ENCODE assay signal across 2 cellular contexts in the genomic region with DNA sequence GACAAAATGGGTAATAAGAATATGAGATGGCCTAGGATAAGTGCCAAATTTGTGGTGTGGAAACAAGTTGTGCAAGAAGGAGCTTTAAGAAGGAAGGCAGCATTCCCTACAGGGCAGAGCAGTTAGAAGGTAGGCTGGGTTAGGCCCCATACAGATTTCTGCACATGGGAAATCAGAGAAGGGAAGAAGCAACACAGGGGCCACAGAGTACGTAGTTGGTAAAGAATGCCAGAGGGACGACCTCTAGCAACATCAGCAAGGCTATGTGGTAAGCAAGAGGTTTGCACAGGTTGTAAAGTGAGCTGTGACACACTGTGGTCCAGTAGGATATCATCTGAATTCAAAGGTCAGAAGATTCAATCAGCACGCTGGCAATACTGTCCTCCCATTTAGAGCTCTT.
TF ChIP-seq lines count a peak whose summit lies in the region.

No MANE protein-coding gene starts in this region.

TF ChIP-seq in SK-N-SH treated with all-trans-retinoic acid at 6 μM for 48 hours, 23 proteins besides CTCF, POLR2A, EP300 and RAD21 (continued from another document):
- TF ChIP-seq, protein P1, sequence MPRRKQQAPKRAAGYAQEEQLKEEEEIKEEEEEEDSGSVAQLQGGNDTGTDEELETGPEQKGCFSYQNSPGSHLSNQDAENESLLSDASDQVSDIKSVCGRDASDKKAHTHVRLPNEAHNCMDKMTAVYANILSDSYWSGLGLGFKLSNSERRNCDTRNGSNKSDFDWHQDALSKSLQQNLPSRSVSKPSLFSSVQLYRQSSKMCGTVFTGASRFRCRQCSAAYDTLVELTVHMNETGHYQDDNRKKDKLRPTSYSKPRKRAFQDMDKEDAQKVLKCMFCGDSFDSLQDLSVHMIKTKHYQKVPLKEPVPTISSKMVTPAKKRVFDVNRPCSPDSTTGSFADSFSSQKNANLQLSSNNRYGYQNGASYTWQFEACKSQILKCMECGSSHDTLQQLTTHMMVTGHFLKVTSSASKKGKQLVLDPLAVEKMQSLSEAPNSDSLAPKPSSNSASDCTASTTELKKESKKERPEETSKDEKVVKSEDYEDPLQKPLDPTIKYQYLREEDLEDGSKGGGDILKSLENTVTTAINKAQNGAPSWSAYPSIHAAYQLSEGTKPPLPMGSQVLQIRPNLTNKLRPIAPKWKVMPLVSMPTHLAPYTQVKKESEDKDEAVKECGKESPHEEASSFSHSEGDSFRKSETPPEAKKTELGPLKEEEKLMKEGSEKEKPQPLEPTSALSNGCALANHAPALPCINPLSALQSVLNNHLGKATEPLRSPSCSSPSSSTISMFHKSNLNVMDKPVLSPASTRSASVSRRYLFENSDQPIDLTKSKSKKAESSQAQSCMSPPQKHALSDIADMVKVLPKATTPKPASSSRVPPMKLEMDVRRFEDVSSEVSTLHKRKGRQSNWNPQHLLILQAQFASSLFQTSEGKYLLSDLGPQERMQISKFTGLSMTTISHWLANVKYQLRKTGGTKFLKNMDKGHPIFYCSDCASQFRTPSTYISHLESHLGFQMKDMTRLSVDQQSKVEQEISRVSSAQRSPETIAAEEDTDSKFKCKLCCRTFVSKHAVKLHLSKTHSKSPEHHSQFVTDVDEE (CRISPR knock-in tag; IDR thresholded peaks at IDR 0.05), result no peak
- TF ChIP-seq ZNF70 (CRISPR knock-in tag; IDR thresholded peaks at IDR 0.05), result no peak
- TF ChIP-seq ZC3H10 (CRISPR knock-in tag; IDR thresholded peaks at IDR 0.05), result no peak
- TF ChIP-seq, protein P2, sequence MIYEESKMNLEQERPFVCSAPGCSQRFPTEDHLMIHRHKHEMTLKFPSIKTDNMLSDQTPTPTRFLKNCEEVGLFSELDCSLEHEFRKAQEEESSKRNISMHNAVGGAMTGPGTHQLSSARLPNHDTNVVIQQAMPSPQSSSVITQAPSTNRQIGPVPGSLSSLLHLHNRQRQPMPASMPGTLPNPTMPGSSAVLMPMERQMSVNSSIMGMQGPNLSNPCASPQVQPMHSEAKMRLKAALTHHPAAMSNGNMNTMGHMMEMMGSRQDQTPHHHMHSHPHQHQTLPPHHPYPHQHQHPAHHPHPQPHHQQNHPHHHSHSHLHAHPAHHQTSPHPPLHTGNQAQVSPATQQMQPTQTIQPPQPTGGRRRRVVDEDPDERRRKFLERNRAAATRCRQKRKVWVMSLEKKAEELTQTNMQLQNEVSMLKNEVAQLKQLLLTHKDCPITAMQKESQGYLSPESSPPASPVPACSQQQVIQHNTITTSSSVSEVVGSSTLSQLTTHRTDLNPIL (CRISPR knock-in tag; IDR thresholded peaks at IDR 0.05; ENCODE audit: low read depth), result no peak
- no peak for TF ChIP-seq ARNTL (CRISPR knock-in tag; IDR thresholded peaks at IDR 0.05; ENCODE audit: borderline replicate concordance, low read depth)

TF ChIP-seq in WTC11, 78 proteins besides CTCF, POLR2A, EP300 and RAD21 (continued from another document):
- TF ChIP-seq, protein P3, sequence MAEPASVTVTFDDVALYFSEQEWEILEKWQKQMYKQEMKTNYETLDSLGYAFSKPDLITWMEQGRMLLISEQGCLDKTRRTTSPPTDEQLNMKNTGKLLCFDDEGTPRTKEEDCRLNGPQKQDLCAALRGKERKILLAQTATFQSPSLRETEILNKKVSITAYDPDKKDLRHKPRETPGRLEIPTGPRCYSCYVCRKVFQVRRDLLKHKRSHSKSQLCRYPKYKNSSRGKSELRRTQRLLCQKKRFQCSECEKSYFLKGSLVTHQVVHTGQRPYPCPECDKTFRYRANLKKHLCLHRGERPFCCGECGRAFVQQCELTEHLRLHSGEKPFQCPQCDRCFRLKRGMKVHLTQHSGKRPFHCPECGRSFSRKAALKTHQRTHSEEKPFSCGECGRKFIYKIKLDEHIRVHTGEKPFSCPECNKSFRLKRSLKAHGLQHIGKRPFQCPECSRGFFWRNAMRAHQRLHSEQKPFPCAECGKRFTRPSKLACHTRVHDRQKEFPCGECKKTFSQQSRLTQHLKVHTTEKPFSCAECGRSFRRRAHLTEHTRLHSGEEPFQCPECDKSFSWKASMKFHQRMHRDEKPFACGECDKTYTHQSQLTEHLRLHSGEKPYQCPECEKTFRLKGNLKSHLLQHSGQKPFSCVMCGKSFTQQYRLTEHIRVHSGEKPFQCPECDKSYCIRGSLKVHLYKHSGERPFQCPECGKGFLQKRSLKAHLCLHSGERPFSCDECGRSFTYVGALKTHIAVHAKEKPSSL (CRISPR knock-in tag; conservative IDR thresholded peaks at IDR 0.05), result no peak
- TF ChIP-seq TEAD1 (CRISPR knock-in tag; IDR thresholded peaks at IDR 0.05) (no peak), FOXK1 (CRISPR knock-in tag; IDR thresholded peaks at IDR 0.05) (no peak), PRRX2 (CRISPR knock-in tag; IDR thresholded peaks at IDR 0.05) (no peak), TEAD4 (CRISPR knock-in tag; IDR thresholded peaks at IDR 0.05) (no peak), ZNF138 (CRISPR knock-in tag; conservative IDR thresholded peaks at IDR 0.05) (no peak), MXD4 (CRISPR knock-in tag; IDR thresholded peaks at IDR 0.05; ENCODE audit: borderline replicate concordance) (no peak), NR1H2 (CRISPR knock-in tag; IDR thresholded peaks at IDR 0.05) (no peak), ZNF121 (CRISPR knock-in tag; IDR thresholded peaks at IDR 0.05) (no peak)
- TF ChIP-seq, protein P4, sequence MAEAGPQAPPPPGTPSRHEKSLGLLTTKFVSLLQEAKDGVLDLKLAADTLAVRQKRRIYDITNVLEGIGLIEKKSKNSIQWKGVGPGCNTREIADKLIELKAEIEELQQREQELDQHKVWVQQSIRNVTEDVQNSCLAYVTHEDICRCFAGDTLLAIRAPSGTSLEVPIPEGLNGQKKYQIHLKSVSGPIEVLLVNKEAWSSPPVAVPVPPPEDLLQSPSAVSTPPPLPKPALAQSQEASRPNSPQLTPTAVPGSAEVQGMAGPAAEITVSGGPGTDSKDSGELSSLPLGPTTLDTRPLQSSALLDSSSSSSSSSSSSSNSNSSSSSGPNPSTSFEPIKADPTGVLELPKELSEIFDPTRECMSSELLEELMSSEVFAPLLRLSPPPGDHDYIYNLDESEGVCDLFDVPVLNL (CRISPR knock-in tag; IDR thresholded peaks at IDR 0.05; ENCODE audit: borderline replicate concordance, low read depth), result no peak
